Comparison of ENCODE assay signal across 11 cellular contexts in the genomic region with DNA sequence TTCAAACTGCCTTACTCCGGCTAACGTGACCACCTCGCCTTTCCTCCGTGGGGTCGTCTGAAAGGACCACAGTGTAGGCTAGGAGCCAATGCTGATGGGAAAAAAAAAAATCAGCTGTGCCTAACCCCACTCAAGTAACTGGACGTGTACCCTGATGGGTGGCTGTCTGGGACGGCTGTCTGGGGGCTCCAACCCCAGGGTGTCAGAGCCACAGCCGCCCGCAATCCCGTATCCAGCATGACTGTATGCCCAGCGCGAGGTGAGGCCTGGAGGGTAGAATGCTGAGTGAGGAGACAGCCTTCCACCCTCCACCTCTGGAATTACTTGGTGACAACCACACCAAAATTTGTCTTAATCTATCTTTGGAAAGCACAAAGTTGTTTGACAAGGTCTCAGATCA. TPM values are rescaled to one million over a fixed set of nuclear protein-coding genes. Genes with fewer than 3 reads are reported as not detected.
A peak's percentile ranks its signal among the peaks of the same experiment; 100 is the strongest.
DNase-seq lines count a peak whose midpoint lies in the region; ATAC-seq and TF ChIP-seq lines count a peak whose summit lies in the region.
"Had no signal": no experiment of that assay in that cellular context is flagged by ENCODE, and none has a peak within 500 bp of the region (broad histone marks: within the 10 kb centered on the region; RNA-seq: fewer than 3 reads in every experiment).

No MANE protein-coding gene starts in this region.

- peak overlapping the region; percentile 93 for H3K4me3 Mint-ChIP-seq in activated T-cell treated with anti-CD3 and anti-CD28 coated beads, Interleukin-2, amount 50 U/mL, for 24 hours
- peak overlapping the region; percentile 45 for H3K4me3 Mint-ChIP-seq in activated CD4-positive, alpha-beta memory T cell treated with anti-CD3 and anti-CD28 coated beads for 36 hours
- peak overlapping the region; percentile 53 for H3K4me3 Mint-ChIP-seq in glutamatergic neuron (ENCODE audit: unreplicated experiment)
- H3K4me3 Mint-ChIP-seq in stimulated activated effector memory CD8-positive, alpha-beta T cell treated with anti-CD3 and anti-CD28 coated beads, Interleukin-12 subunit alpha, Interleukin-12 subunit beta, amount 100 ng/mL, for 72 hours, result peak overlapping the region; percentile 84

- intact Hi-C loops in activated CD4-positive, alpha-beta memory T cell treated with anti-CD3 and anti-CD28 coated beads for 36 hours (cut with micrococcal nuclease), result no loop called here

- no peaks in the 10 kb centered on the region for H3K9me3 Mint-ChIP-seq in activated T-cell treated with anti-CD3 and anti-CD28 coated beads, Interleukin-2, amount 50 U/mL, for 24 hours
- no peaks in the 10 kb centered on the region for H3K9me3 Mint-ChIP-seq in activated CD4-positive, alpha-beta memory T cell treated with anti-CD3 and anti-CD28 coated beads for 36 hours
- peaks cover 6% of the 10 kb centered on the region for H3K9me3 Mint-ChIP-seq in glutamatergic neuron (ENCODE audit: unreplicated experiment)
- H3K9me3 Mint-ChIP-seq in stimulated activated effector memory CD8-positive, alpha-beta T cell treated with anti-CD3 and anti-CD28 coated beads, Interleukin-12 subunit alpha, Interleukin-12 subunit beta, amount 100 ng/mL, for 72 hours, result no peaks in the 10 kb centered on the region

- peaks cover 71% of the 10 kb centered on the region for H3K4me1 Mint-ChIP-seq in activated T-cell treated with anti-CD3 and anti-CD28 coated beads, Interleukin-2, amount 50 U/mL, for 24 hours (ENCODE audit: low read depth)
- H3K4me1 Mint-ChIP-seq in activated CD4-positive, alpha-beta memory T cell treated with anti-CD3 and anti-CD28 coated beads for 36 hours (ENCODE audit: low read depth), result peaks cover 67% of the 10 kb centered on the region
- H3K4me1 Mint-ChIP-seq in glutamatergic neuron (ENCODE audit: low read depth, unreplicated experiment), result peaks cover 33% of the 10 kb centered on the region
- H3K4me1 Mint-ChIP-seq in stimulated activated effector memory CD8-positive, alpha-beta T cell treated with anti-CD3 and anti-CD28 coated beads, Interleukin-12 subunit alpha, Interleukin-12 subunit beta, amount 100 ng/mL, for 72 hours, result peaks cover 78% of the 10 kb centered on the region

- H3K27ac Mint-ChIP-seq in activated T-cell treated with anti-CD3 and anti-CD28 coated beads, Interleukin-2, amount 50 U/mL, for 24 hours, result peak overlapping the region; percentile 94
- peak overlapping the region; percentile 81 for H3K27ac Mint-ChIP-seq in activated CD4-positive, alpha-beta memory T cell treated with anti-CD3 and anti-CD28 coated beads for 36 hours
- no peak overlapping the region for H3K27ac Mint-ChIP-seq in glutamatergic neuron (ENCODE audit: unreplicated experiment)
- peak overlapping the region; percentile 68 for H3K27ac Mint-ChIP-seq in stimulated activated effector memory CD8-positive, alpha-beta T cell treated with anti-CD3 and anti-CD28 coated beads, Interleukin-12 subunit alpha, Interleukin-12 subunit beta, amount 100 ng/mL, for 72 hours

- no peak for DNase-seq in activated T-cell treated with anti-CD3 and anti-CD28 coated beads, Interleukin-2, amount 50 U/mL, for 24 hours
- DNase-seq in activated T-cell treated with anti-CD3 and anti-CD28 coated beads, Interleukin-2, amount 50 U/mL, for 1 hour, result no peak
- DNase-seq in activated CD4-positive, alpha-beta memory T cell treated with anti-CD3 and anti-CD28 coated beads for 36 hours, result no peak
- DNase-seq in glutamatergic neuron, result no peak
- no peak for DNase-seq in stimulated activated effector memory CD8-positive, alpha-beta T cell treated with anti-CD3 and anti-CD28 coated beads, Interleukin-12 subunit alpha, Interleukin-12 subunit beta, amount 100 ng/mL, for 72 hours (ENCODE audit: low spot score in 2 of 2)
- no peak for DNase-seq in islet precursor cell
- no peak for DNase-seq in AG20443 (ENCODE audit: low spot score)
- DNase-seq: lower lobe of right lung, NCI-H526 had no signal

- POLR2A ChIA-PET in activated CD4-positive, alpha-beta memory T cell treated with anti-CD3 and anti-CD28 coated beads for 36 hours (lab: Charles Lee), result interaction anchor here (0.5 kb wide), 1 partner anchor 19 kb away, joined by 3 read pairs; no protein-coding TSS in a partner anchor

- no peak for TF ChIP-seq CTCF in glutamatergic neuron (IDR thresholded peaks at IDR 0.05; ENCODE audit: partially characterized antibody, unreplicated experiment)

- ATAC-seq in stimulated activated effector memory CD8-positive, alpha-beta T cell treated with anti-CD3 and anti-CD28 coated beads, Interleukin-12 subunit alpha, Interleukin-12 subunit beta, amount 100 ng/mL, for 72 hours, result no peak
- ATAC-seq in GM21423 (IDR thresholded peaks at IDR 0.05; ENCODE audit: unreplicated experiment), result no peak
- ATAC-seq: heart left ventricle, lower lobe of right lung had no signal

- peaks cover 71% of the 10 kb centered on the region for H3K36me3 Mint-ChIP-seq in activated T-cell treated with anti-CD3 and anti-CD28 coated beads, Interleukin-2, amount 50 U/mL, for 24 hours (ENCODE audit: low read depth)
- peaks cover 51% of the 10 kb centered on the region for H3K36me3 Mint-ChIP-seq in activated CD4-positive, alpha-beta memory T cell treated with anti-CD3 and anti-CD28 coated beads for 36 hours
- H3K36me3 Mint-ChIP-seq in glutamatergic neuron (ENCODE audit: unreplicated experiment), result peaks cover 5% of the 10 kb centered on the region
- peaks cover 77% of the 10 kb centered on the region for H3K36me3 Mint-ChIP-seq in stimulated activated effector memory CD8-positive, alpha-beta T cell treated with anti-CD3 and anti-CD28 coated beads, Interleukin-12 subunit alpha, Interleukin-12 subunit beta, amount 100 ng/mL, for 72 hours

- no peaks in the 10 kb centered on the region for H3K27me3 Mint-ChIP-seq in activated T-cell treated with anti-CD3 and anti-CD28 coated beads, Interleukin-2, amount 50 U/mL, for 24 hours
- no peaks in the 10 kb centered on the region for H3K27me3 Mint-ChIP-seq in activated CD4-positive, alpha-beta memory T cell treated with anti-CD3 and anti-CD28 coated beads for 36 hours
- peaks cover 5% of the 10 kb centered on the region for H3K27me3 Mint-ChIP-seq in glutamatergic neuron (ENCODE audit: unreplicated experiment)

- CTCF ChIA-PET in activated CD4-positive, alpha-beta memory T cell treated with anti-CD3 and anti-CD28 coated beads for 36 hours (lab: Charles Lee), result interaction anchor here (2.4 kb wide), 1 partner anchor 50 kb away, joined by 5 read pairs; no protein-coding TSS in a partner anchor

RNA-seq across cellular contexts. Expression of gene CSNK1D, which starts 2.8 kb away (rescaled TPM):
- 100 to 1,000 TPM; 110 to 111 TPM for total RNA-seq in activated CD4-positive, alpha-beta memory T cell treated with anti-CD3 and anti-CD28 coated beads for 36 hours
- 211 TPM for total RNA-seq in glutamatergic neuron (ENCODE audit: unreplicated experiment)

RNA-seq across cellular contexts. Expression of gene SLC16A3, which starts 41.8 kb away (rescaled TPM):
- total RNA-seq in activated CD4-positive, alpha-beta memory T cell treated with anti-CD3 and anti-CD28 coated beads for 36 hours, result 10 to 100 TPM; 97.4 to 99.7 TPM
- 15.6 TPM for total RNA-seq in glutamatergic neuron (ENCODE audit: unreplicated experiment)

RNA-seq across cellular contexts. Expression of gene CD7, which starts 46.8 kb away (rescaled TPM):
- total RNA-seq in activated CD4-positive, alpha-beta memory T cell treated with anti-CD3 and anti-CD28 coated beads for 36 hours, result 100 to 1,000 TPM; 570 to 574 TPM
- 0.27 TPM for total RNA-seq in glutamatergic neuron (ENCODE audit: unreplicated experiment)

RNA-seq across cellular contexts. Expression of gene CCDC57, which starts 58.0 kb away (rescaled TPM):
- 10 to 100 TPM; 49.6 to 51.7 TPM for total RNA-seq in activated CD4-positive, alpha-beta memory T cell treated with anti-CD3 and anti-CD28 coated beads for 36 hours
- total RNA-seq in glutamatergic neuron (ENCODE audit: unreplicated experiment), result 40.7 TPM

Comparison
In these comparisons a context has a peak if more than half of its experiments do, and no peak if none do; other contexts are left out.
1. RNA of gene CD7, which starts 46.8 kb away (total RNA-seq): 570 to 574 TPM in activated CD4-positive, alpha-beta memory T cell treated with anti-CD3 and anti-CD28 coated beads for 36 hours; 0.27 TPM in glutamatergic neuron (single experiment); every median in the first group is over 100 times any median in the second.
2. Peak in every context shown above with its lines, with median percentiles within 50 percentile points of each other: H3K4me3 Mint-ChIP-seq.